10 cellular contexts compared by ENCODE assay signal in the genomic region with DNA sequence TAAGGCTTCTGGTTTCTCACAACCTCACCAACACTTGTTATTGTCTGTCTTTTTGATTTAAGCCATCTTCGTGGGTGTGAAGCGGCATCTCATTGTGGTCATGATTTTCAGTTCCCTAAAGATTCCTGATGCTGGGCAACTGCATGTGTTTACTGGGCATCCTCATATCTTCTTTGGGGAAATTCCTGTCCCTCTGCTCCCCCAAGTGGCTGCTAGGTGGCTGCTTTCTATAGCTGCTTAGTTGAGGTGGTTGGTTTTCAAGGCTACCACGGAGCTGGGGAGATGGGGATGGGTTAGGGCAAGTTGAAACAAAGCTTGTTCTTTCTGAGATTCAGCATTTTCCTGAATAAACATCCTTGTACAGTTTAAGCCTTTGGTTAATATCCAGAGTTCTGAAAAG.
DNase-seq lines count a peak whose midpoint lies in the region; ATAC-seq, FAIRE-seq and TF ChIP-seq lines count a peak whose summit lies in the region.
"Had no signal": no experiment of that assay in that cellular context is flagged by ENCODE, and none has a peak within 500 bp of the region (broad histone marks: within the 10 kb centered on the region; RNA-seq: fewer than 3 reads in every experiment).

No MANE protein-coding gene starts in this region.

- H2BK120ac ChIP-seq in H1 (replicated peaks; ENCODE audit: low read depth, low read length): no peak overlapping the region

- H2AFZ ChIP-seq in MM.1S (ENCODE audit: low read length): no peak overlapping the region
- H2AFZ ChIP-seq in H1 (ENCODE audit: low read length): no peak overlapping the region

- no peak overlapping the region for H2BK5ac ChIP-seq in H1 (ENCODE audit: low read depth, low read length)

- peak; percentile 80 to 85 for TF ChIP-seq RAD21 in H1 (IDR thresholded peaks at IDR 0.05 in 1 of 2, conservative IDR thresholded peaks at IDR 0.05 in 1 of 2; ENCODE audit: low read depth in 2 of 2, low read length in 2 of 2)

- POLR2A ChIA-PET in H1 (lab: Charles Lee; ENCODE audit: partially characterized antibody): no interaction called here

- no peak overlapping the region for H3K27ac ChIP-seq in MM.1S (ENCODE audit: low read length)
- H3K27ac ChIP-seq in H1 (ENCODE audit: low read depth, low read length): no peak overlapping the region

- H2AK5ac ChIP-seq in H1 (ENCODE audit: low read depth, low read length): no peak overlapping the region

- H2BK20ac ChIP-seq in H1 (ENCODE audit: low read length): no peak overlapping the region

- H3K36me3 ChIP-seq in MM.1S (replicated peaks; ENCODE audit: insufficient read depth, low read length) (no peaks in the 10 kb centered on the region), H1 (ENCODE audit: control insufficient read depth in 2 of 4, insufficient read depth in 4 of 4, low read length in 3 of 4) (no peaks in the 10 kb centered on the region)

- no peak overlapping the region for H4K5ac ChIP-seq in H1 (ENCODE audit: insufficient read length, low read depth, low read length)

- H4K20me1 ChIP-seq in MM.1S (ENCODE audit: insufficient read depth, low read length) (no peaks in the 10 kb centered on the region), H1 (replicated peaks in 1 of 2; ENCODE audit: control insufficient read depth in 1 of 2, insufficient read depth in 2 of 2, low read length in 2 of 2) (no peaks in the 10 kb centered on the region)

- FAIRE-seq in H1 (lab: Jason Lieb, UNC): no peak

- no peak for ATAC-seq in GM19351 (IDR thresholded peaks at IDR 0.05; ENCODE audit: unreplicated experiment)
- no peak for ATAC-seq in HG02885 (IDR thresholded peaks at IDR 0.05; ENCODE audit: poor library complexity, unreplicated experiment)

- H3K9ac ChIP-seq in MM.1S (ENCODE audit: low read length) (no peak overlapping the region), H1 (replicated peaks in 1 of 4; ENCODE audit: extremely low read depth in 1 of 4, low read depth in 3 of 4, low read length in 3 of 4) (no peak overlapping the region)

- H3K23me2 ChIP-seq in H1 (ENCODE audit: low read depth, low read length): no peaks in the 10 kb centered on the region

- intact Hi-C loops in posterior vena cava (cut with DNase I): no loop called here

- H3K27me3 ChIP-seq in MM.1S (replicated peaks; ENCODE audit: insufficient read depth, low read length): no peaks in the 10 kb centered on the region
- no peaks in the 10 kb centered on the region for H3K27me3 ChIP-seq in H1 (replicated peaks in 1 of 4; ENCODE audit: control insufficient read depth in 3 of 4, extremely low read depth in 1 of 4, insufficient read depth in 3 of 4, low read length in 3 of 4)

- H3K4me3 ChIP-seq in MM.1S (ENCODE audit: low read length) (no peak overlapping the region), H1 (ENCODE audit: extremely low read depth in 1 of 4, insufficient read depth in 2 of 4, low read depth in 3 of 4, low read length in 4 of 4) (no peak overlapping the region)

- peak; percentile 30 to 58 for DNase-seq in NCI-H524 (lab: John Stamatoyannopoulos, UW)
- DNase-seq in NCI-H524 treated with DMSO at 0.1 percent for 48 hours (lab: John Stamatoyannopoulos, UW): no peak
- peak; percentile 16 for DNase-seq in MM.1S
- DNase-seq in H1 (ENCODE audit: low read depth in 1 of 2, low spot score in 2 of 2): no peak
- peak; percentile 11 for DNase-seq in posterior vena cava (ENCODE audit: low spot score)
- no peak for DNase-seq in DMS53 treated with DMSO at 0.1 percent for 48 hours (lab: John Stamatoyannopoulos, UW; ENCODE audit: unreplicated experiment)
- DNase-seq: C1 segment of cervical spinal cord, KG1 had no signal

- no peaks in the 10 kb centered on the region for H3K4me1 ChIP-seq in MM.1S (ENCODE audit: low read length)
- peaks cover 0 to 5% (median 0%) of the 10 kb centered on the region in 4 experiments; a peak in 3 of 7 replicates for H3K4me1 ChIP-seq in H1 (replicated peaks in 1 of 4; ENCODE audit: control insufficient read depth in 3 of 4, insufficient read depth in 4 of 4, low read length in 3 of 4)

- peak; percentile 54 for TF ChIP-seq CTCF in MM.1S (IDR thresholded peaks at IDR 0.05; ENCODE audit: low read length)
- TF ChIP-seq CTCF in H1 (IDR thresholded peaks at IDR 0.05; ENCODE audit: control extremely low read depth in 1 of 3, insufficient read depth in 1 of 3, low read depth in 1 of 3, low read length in 3 of 3): peak; percentile 24 to 69 (median 62)

- H3K4ac ChIP-seq in H1 (replicated peaks; ENCODE audit: insufficient read length, low read depth, low read length): no peak overlapping the region

- TF ChIP-seq POLR2A in H1 (IDR thresholded peaks at IDR 0.05; ENCODE audit: control extremely low read depth in 1 of 2, low read depth in 2 of 2, low read length in 2 of 2): no peak

- WGBS in H1 (ENCODE audit: extremely low coverage in 1 of 2, insufficient coverage in 1 of 2, insufficient read length in 1 of 2, insufficient replicate concordance in 2 of 2, low coverage in 1 of 2, low lambda C conversion rate in 2 of 2, missing lambda C conversion rate in 1 of 2), 2 experiments: 56% methylated on average over 3 of the region's 3 CpGs; no CpG with 5 or more reads in 1 of the 2 experiments

- H3K9me3 ChIP-seq in MM.1S (replicated peaks; ENCODE audit: insufficient read depth, low read length): no peaks in the 10 kb centered on the region
- H3K9me3 ChIP-seq in H1 (ENCODE audit: insufficient read depth in 2 of 2, low read depth in 1 of 2, low read length in 1 of 2): no peaks in the 10 kb centered on the region

- no peak overlapping the region for H4K91ac ChIP-seq in H1 (replicated peaks; ENCODE audit: insufficient read length, low read length)

- H3K79me2 ChIP-seq in MM.1S (ENCODE audit: low read length): no peaks in the 10 kb centered on the region
- H3K79me2 ChIP-seq in H1 (ENCODE audit: control insufficient read depth in 1 of 2, insufficient read depth in 2 of 2, low read length in 2 of 2): no peaks in the 10 kb centered on the region

- H2BK15ac ChIP-seq in H1 (ENCODE audit: low read length): no peak overlapping the region

- no peaks in the 10 kb centered on the region for H3K9me2 ChIP-seq in MM.1S (replicated peaks; ENCODE audit: insufficient read depth, low read length)

- CTCF ChIA-PET in H1 (lab: Charles Lee; ENCODE audit: partially characterized antibody): interaction anchor here (0.7 to 1.9 kb wide), 13 partner anchors 12 to 511 kb away, joined by 3 to 8 read pairs (median 4); no protein-coding TSS in a partner anchor

- H2BK12ac ChIP-seq in H1 (ENCODE audit: low read depth, low read length): no peak overlapping the region

- no peaks in the 10 kb centered on the region for H3K79me1 ChIP-seq in H1 (ENCODE audit: low read depth, low read length)

- no peak for TF ChIP-seq EP300 in H1 (IDR thresholded peaks at IDR 0.05; ENCODE audit: borderline replicate concordance in 1 of 2, low read depth in 2 of 2, low read length in 2 of 2)

- H3K14ac ChIP-seq in H1 (ENCODE audit: insufficient read length): no peak overlapping the region

- no peak overlapping the region for H3K56ac ChIP-seq in H1 (replicated peaks; ENCODE audit: insufficient read length, low read depth, low read length)

- H3K23ac ChIP-seq in H1 (ENCODE audit: insufficient read length): no peak overlapping the region

- no peaks in the 10 kb centered on the region for H3F3A ChIP-seq in MM.1S (ENCODE audit: insufficient read depth, low read length)

- H4K8ac ChIP-seq in H1 (ENCODE audit: extremely low read depth, insufficient read depth, low read length): no peak overlapping the region

- H3K18ac ChIP-seq in H1 (ENCODE audit: extremely low read depth, low read length): no peak overlapping the region

- no peak overlapping the region for H3K4me2 ChIP-seq in MM.1S (ENCODE audit: low read depth, low read length)
- H3K4me2 ChIP-seq in H1 (ENCODE audit: insufficient read depth in 1 of 2, low read depth in 2 of 2, low read length in 2 of 2): no peak overlapping the region

TF ChIP-seq in H1, 55 proteins besides CTCF, POLR2A, EP300 and RAD21:
- TF ChIP-seq SUZ12 (IDR thresholded peaks at IDR 0.05; ENCODE audit: low read length): no peak
- no peak for TF ChIP-seq FOSL1 (IDR thresholded peaks at IDR 0.05; ENCODE audit: insufficient read depth, low read depth, low read length)
- TF ChIP-seq HDAC2 (IDR thresholded peaks at IDR 0.05; ENCODE audit: borderline replicate concordance in 1 of 2, low read depth in 2 of 2, low read length in 2 of 2): no peak
- TF ChIP-seq TEAD4 (IDR thresholded peaks at IDR 0.05; ENCODE audit: low read depth, low read length): no peak
- TF ChIP-seq MAX (IDR thresholded peaks at IDR 0.05): no peak
- no peak for TF ChIP-seq SP1 (IDR thresholded peaks at IDR 0.05; ENCODE audit: low read depth, low read length)
- TF ChIP-seq, protein P1, sequence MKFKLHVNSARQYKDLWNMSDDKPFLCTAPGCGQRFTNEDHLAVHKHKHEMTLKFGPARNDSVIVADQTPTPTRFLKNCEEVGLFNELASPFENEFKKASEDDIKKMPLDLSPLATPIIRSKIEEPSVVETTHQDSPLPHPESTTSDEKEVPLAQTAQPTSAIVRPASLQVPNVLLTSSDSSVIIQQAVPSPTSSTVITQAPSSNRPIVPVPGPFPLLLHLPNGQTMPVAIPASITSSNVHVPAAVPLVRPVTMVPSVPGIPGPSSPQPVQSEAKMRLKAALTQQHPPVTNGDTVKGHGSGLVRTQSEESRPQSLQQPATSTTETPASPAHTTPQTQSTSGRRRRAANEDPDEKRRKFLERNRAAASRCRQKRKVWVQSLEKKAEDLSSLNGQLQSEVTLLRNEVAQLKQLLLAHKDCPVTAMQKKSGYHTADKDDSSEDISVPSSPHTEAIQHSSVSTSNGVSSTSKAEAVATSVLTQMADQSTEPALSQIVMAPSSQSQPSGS (IDR thresholded peaks at IDR 0.05; ENCODE audit: low read length): no peak
- no peak for TF ChIP-seq EGR1 (IDR thresholded peaks at IDR 0.05; ENCODE audit: borderline replicate concordance, low read depth, low read length)
- TF ChIP-seq KDM4A (IDR thresholded peaks at IDR 0.05; ENCODE audit: low read depth, low read length, severe bottlenecking): no peak
- no peak for TF ChIP-seq YY1 (IDR thresholded peaks at IDR 0.05; ENCODE audit: low read depth, low read length)
- TF ChIP-seq GTF2F1 (IDR thresholded peaks at IDR 0.05; ENCODE audit: borderline replicate concordance, low read depth, low read length): no peak

Comparison
In these comparisons a context has a peak if more than half of its experiments do, and no peak if none do; other contexts are left out.
1. DNase-seq: peak in NCI-H524 (2 of 2), MM.1S (single experiment) and posterior vena cava (single experiment); none in NCI-H524 treated with DMSO at 0.1 percent for 48 hours (single experiment), H1 (0 of 2) and DMS53 treated with DMSO at 0.1 percent for 48 hours (single experiment).